1 cellular context compared by ENCODE assay signal in the genomic region with DNA sequence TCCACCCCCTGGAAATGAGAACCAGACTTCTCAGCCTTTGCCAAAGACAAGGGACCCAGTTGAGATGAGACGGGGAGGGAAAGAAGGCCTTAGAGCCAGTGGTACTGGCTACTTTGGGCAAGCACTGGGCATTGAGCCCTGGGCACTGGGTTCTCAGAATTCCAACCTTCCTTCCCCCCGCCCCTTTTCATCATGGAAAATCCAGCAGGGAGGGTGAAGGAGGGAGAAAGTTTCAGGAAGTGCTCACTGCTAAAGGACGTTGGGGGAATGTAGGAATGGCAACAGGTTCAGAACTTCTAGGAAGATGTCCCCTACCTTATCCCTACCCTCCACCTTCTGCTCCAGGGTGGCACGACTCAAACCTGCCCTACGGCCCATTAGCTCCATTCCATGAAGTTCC.
TF ChIP-seq lines count a peak whose summit lies in the region.

No MANE protein-coding gene starts in this region.

TF ChIP-seq in IMR-90, 13 proteins besides CTCF, POLR2A, EP300 and RAD21:
- TF ChIP-seq CEBPB (IDR thresholded peaks at IDR 0.05; ENCODE audit: low read depth, low read length) (no peak), CHD1 (IDR thresholded peaks at IDR 0.05; ENCODE audit: low read depth, low read length) (no peak), MAZ (IDR thresholded peaks at IDR 0.05; ENCODE audit: borderline replicate concordance, low read depth, low read length) (no peak), FOS (IDR thresholded peaks at IDR 0.05; ENCODE audit: low read depth, low read length) (no peak), BHLHE40 (IDR thresholded peaks at IDR 0.05; ENCODE audit: low read depth, low read length) (no peak), MAFK (IDR thresholded peaks at IDR 0.05; ENCODE audit: low read depth, low read length) (no peak), RFX5 (IDR thresholded peaks at IDR 0.05; ENCODE audit: low read depth, low read length) (no peak), SMC3 (IDR thresholded peaks at IDR 0.05; ENCODE audit: low read depth, low read length) (no peak), NFE2L2 (IDR thresholded peaks at IDR 0.05; ENCODE audit: low read depth, low read length) (no peak), RCOR1 (IDR thresholded peaks at IDR 0.05; ENCODE audit: insufficient replicate concordance, low read length) (no peak), MXI1 (IDR thresholded peaks at IDR 0.05; ENCODE audit: borderline replicate concordance, low read depth, low read length) (no peak)
- TF ChIP-seq, protein P1, sequence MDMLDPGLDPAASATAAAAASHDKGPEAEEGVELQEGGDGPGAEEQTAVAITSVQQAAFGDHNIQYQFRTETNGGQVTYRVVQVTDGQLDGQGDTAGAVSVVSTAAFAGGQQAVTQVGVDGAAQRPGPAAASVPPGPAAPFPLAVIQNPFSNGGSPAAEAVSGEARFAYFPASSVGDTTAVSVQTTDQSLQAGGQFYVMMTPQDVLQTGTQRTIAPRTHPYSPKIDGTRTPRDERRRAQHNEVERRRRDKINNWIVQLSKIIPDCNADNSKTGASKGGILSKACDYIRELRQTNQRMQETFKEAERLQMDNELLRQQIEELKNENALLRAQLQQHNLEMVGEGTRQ (IDR thresholded peaks at IDR 0.05; ENCODE audit: low read depth, low read length) = no peak
- TF ChIP-seq, protein P2, sequence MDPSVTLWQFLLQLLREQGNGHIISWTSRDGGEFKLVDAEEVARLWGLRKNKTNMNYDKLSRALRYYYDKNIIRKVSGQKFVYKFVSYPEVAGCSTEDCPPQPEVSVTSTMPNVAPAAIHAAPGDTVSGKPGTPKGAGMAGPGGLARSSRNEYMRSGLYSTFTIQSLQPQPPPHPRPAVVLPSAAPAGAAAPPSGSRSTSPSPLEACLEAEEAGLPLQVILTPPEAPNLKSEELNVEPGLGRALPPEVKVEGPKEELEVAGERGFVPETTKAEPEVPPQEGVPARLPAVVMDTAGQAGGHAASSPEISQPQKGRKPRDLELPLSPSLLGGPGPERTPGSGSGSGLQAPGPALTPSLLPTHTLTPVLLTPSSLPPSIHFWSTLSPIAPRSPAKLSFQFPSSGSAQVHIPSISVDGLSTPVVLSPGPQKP (IDR thresholded peaks at IDR 0.05; ENCODE audit: borderline replicate concordance, low read depth, low read length) = no peak
TF ChIP-seq in IMR-90: peak in this region for 0.
